ENCODE assay signal across 11 cellular contexts in the genomic region with DNA sequence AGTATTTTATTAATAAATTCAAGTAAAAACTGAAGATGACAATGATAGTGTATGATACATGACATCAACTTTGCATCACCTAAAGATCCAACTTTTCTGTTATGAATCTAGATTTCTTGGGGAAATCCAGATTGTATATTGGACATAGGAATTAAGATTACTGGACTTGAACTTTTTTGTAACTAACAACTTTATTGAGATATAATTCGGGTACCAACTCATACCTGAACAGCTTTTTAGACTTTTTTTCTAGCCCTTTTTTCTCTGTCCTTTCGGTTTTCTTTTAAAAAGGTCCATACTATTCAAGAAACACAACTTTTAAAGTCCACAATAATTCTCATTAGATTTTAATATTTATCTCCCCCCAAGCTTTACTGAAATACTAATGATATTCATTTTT. TPM values are rescaled to one million over a fixed set of nuclear protein-coding genes. Genes with fewer than 3 reads are reported as not detected.
A peak's percentile ranks its signal among the peaks of the same experiment; 100 is the strongest.
DNase-seq lines count a peak whose midpoint lies in the region; ATAC-seq, FAIRE-seq and TF ChIP-seq lines count a peak whose summit lies in the region.
"Had no signal": no experiment of that assay in that cellular context is flagged by ENCODE, and none has a peak within 500 bp of the region (broad histone marks: within the 10 kb centered on the region; RNA-seq: fewer than 3 reads in every experiment).

No MANE protein-coding gene starts in this region.

- TF ChIP-seq CTCF in Caco-2 (IDR thresholded peaks at IDR 0.05; ENCODE audit: insufficient read depth in 1 of 2, low read depth in 1 of 2, low read length in 1 of 2, severe bottlenecking in 1 of 2, unreplicated experiment in 1 of 2) (no peak), H1 (IDR thresholded peaks at IDR 0.05; ENCODE audit: control extremely low read depth in 1 of 3, insufficient read depth in 1 of 3, low read depth in 1 of 3, low read length in 3 of 3) (no peak), neural progenitor cell (IDR thresholded peaks at IDR 0.05) (no peak), spleen (IDR thresholded peaks at IDR 0.05 in 8 of 11, conservative IDR thresholded peaks at IDR 0.05 in 3 of 11) (no peak)

- no peak overlapping the region for H3K27ac Mint-ChIP-seq in Caco-2 (ENCODE audit: unreplicated experiment)
- no peak overlapping the region for H3K27ac Mint-ChIP-seq in neural progenitor cell
- no peak overlapping the region for H3K27ac Mint-ChIP-seq in effector memory CD8-positive, alpha-beta T cell

- H2BK20ac ChIP-seq in H1 (ENCODE audit: low read length): no peak overlapping the region

- no peak for ATAC-seq in HG02610 (IDR thresholded peaks at IDR 0.05; ENCODE audit: unreplicated experiment)
- ATAC-seq in effector memory CD8-positive, alpha-beta T cell (replicated peaks): no peak
- no peak for ATAC-seq in HG03469 (IDR thresholded peaks at IDR 0.05; ENCODE audit: unreplicated experiment)

- no peak overlapping the region for H3K4ac ChIP-seq in H1 (replicated peaks; ENCODE audit: insufficient read length, low read depth, low read length)

- no peak overlapping the region for H4K8ac ChIP-seq in H1 (ENCODE audit: extremely low read depth, insufficient read depth, low read length)

- CTCF ChIA-PET in Caco-2 (lab: Charles Lee): no interaction called here
- CTCF ChIA-PET in H1 (lab: Charles Lee; ENCODE audit: partially characterized antibody): interaction anchor here (1.0 kb wide), 1 partner anchor 147 kb away, joined by 3 read pairs; no protein-coding TSS in a partner anchor

- peaks cover 5% of the 10 kb centered on the region; the same call in 1 of the 2 replicates for H3K23me2 ChIP-seq in H1 (ENCODE audit: low read depth, low read length)

- H3K9ac ChIP-seq in HUES64 (ENCODE audit: low read depth, low read length) (no peak overlapping the region), H1 (replicated peaks in 1 of 4; ENCODE audit: extremely low read depth in 1 of 4, low read depth in 3 of 4, low read length in 3 of 4) (no peak overlapping the region), neural progenitor cell (no peak overlapping the region)

- peaks cover 12% of the 10 kb centered on the region for H3K79me1 ChIP-seq in H1 (ENCODE audit: low read depth, low read length)

- no peaks in the 10 kb centered on the region for H3K9me3 Mint-ChIP-seq in Caco-2 (ENCODE audit: unreplicated experiment)
- H3K9me3 Mint-ChIP-seq in neural progenitor cell: no peaks in the 10 kb centered on the region
- H3K9me3 Mint-ChIP-seq in effector memory CD8-positive, alpha-beta T cell: peaks cover 0 to 2% of the 10 kb centered on the region in 2 donors

- no peak for TF ChIP-seq RAD21 in H1 (IDR thresholded peaks at IDR 0.05 in 1 of 2, conservative IDR thresholded peaks at IDR 0.05 in 1 of 2; ENCODE audit: low read depth in 2 of 2, low read length in 2 of 2)

- DNase-seq in Caco-2: no peak
- DNase-seq in H1 (ENCODE audit: low read depth in 1 of 2, low spot score in 2 of 2): no peak
- no peak for DNase-seq in neural progenitor cell (ENCODE audit: low spot score)
- DNase-seq in effector memory CD8-positive, alpha-beta T cell: no peak
- DNase-seq in spleen: no peak
- DNase-seq: activated T-cell treated with anti-CD3 and anti-CD28 coated beads for 4 hours, DND-41 had no signal

- intact Hi-C loops in Caco-2 (cut with micrococcal nuclease; ENCODE audit: unreplicated experiment): loop anchor here (5.0 kb wide), 1 partner anchor 80 kb away; a partner anchor contains a TSS
- intact Hi-C loops in spleen (cut with DNase I; ENCODE audit: low total_unique reads): no loop called here

- H2BK120ac ChIP-seq in H1 (replicated peaks; ENCODE audit: low read depth, low read length): no peak overlapping the region

- H3K4me2 ChIP-seq in H1 (ENCODE audit: insufficient read depth in 1 of 2, low read depth in 2 of 2, low read length in 2 of 2) (peak overlapping the region; percentile 60 to 73), neural progenitor cell (peak overlapping the region; percentile 92)

- no peak overlapping the region for H3K27ac ChIP-seq in HUES64 (ENCODE audit: low read depth, low read length)
- H3K27ac ChIP-seq in H1 (ENCODE audit: low read depth, low read length): no peak overlapping the region
- no peak overlapping the region for H3K27ac ChIP-seq in neural progenitor cell
- H3K27ac ChIP-seq in spleen: no peak overlapping the region

- no peak for TF ChIP-seq EP300 in H1 (IDR thresholded peaks at IDR 0.05; ENCODE audit: borderline replicate concordance in 1 of 2, low read depth in 2 of 2, low read length in 2 of 2)

- peaks cover 4 to 5% of the 10 kb centered on the region in 2 experiments for H4K20me1 ChIP-seq in H1 (replicated peaks in 1 of 2; ENCODE audit: control insufficient read depth in 1 of 2, insufficient read depth in 2 of 2, low read length in 2 of 2)
- peaks cover 32% of the 10 kb centered on the region for H4K20me1 ChIP-seq in neural progenitor cell (ENCODE audit: low read depth)

- H2BK15ac ChIP-seq in H1 (ENCODE audit: low read length): no peak overlapping the region

- no peak overlapping the region for H3K18ac ChIP-seq in H1 (ENCODE audit: extremely low read depth, low read length)

- H2AFZ ChIP-seq in H1 (ENCODE audit: low read length) (no peak overlapping the region), neural progenitor cell (replicated peaks) (peak overlapping the region; percentile 95)

- peaks cover 4% of the 10 kb centered on the region for H3K4me1 Mint-ChIP-seq in Caco-2 (ENCODE audit: low read depth, unreplicated experiment)
- peaks cover 18% of the 10 kb centered on the region for H3K4me1 Mint-ChIP-seq in neural progenitor cell
- H3K4me1 Mint-ChIP-seq in effector memory CD8-positive, alpha-beta T cell (ENCODE audit: low read depth in 2 of 2): no peaks in the 10 kb centered on the region

- H3K9me3 ChIP-seq in Caco-2 (no peaks in the 10 kb centered on the region), HUES64 (ENCODE audit: insufficient read depth, low read depth, low read length) (no peaks in the 10 kb centered on the region), H1 (ENCODE audit: insufficient read depth in 2 of 2, low read depth in 1 of 2, low read length in 1 of 2) (no peaks in the 10 kb centered on the region), neural progenitor cell (ENCODE audit: low read depth) (no peaks in the 10 kb centered on the region), spleen (no peaks in the 10 kb centered on the region)
- H3K9me3 ChIP-seq: ovary had no signal

- H3K27me3 Mint-ChIP-seq in Caco-2 (ENCODE audit: insufficient read depth, unreplicated experiment) (no peaks in the 10 kb centered on the region), neural progenitor cell (ENCODE audit: insufficient read depth, low read depth) (peaks cover 6% of the 10 kb centered on the region)
- H3K27me3 Mint-ChIP-seq in effector memory CD8-positive, alpha-beta T cell: peaks cover 25 to 34% of the 10 kb centered on the region in 2 donors

- H3K36me3 ChIP-seq in Caco-2 (ENCODE audit: control insufficient read depth, insufficient read depth, low read length): no peaks in the 10 kb centered on the region
- H3K36me3 ChIP-seq in HUES64 (ENCODE audit: insufficient read depth, low read length): no peaks in the 10 kb centered on the region
- no peaks in the 10 kb centered on the region for H3K36me3 ChIP-seq in H1 (ENCODE audit: control insufficient read depth in 2 of 4, insufficient read depth in 4 of 4, low read length in 3 of 4)
- no peaks in the 10 kb centered on the region for H3K36me3 ChIP-seq in neural progenitor cell
- H3K36me3 ChIP-seq in spleen: no peaks in the 10 kb centered on the region
- H3K36me3 ChIP-seq: ovary had no signal

- H2BK12ac ChIP-seq in H1 (ENCODE audit: low read depth, low read length): no peak overlapping the region

- H3K14ac ChIP-seq in H1 (ENCODE audit: insufficient read length): no peak overlapping the region

- H2BK5ac ChIP-seq in H1 (ENCODE audit: low read depth, low read length): no peak overlapping the region

- no peak overlapping the region for H2AK5ac ChIP-seq in H1 (ENCODE audit: low read depth, low read length)

- peaks cover 3% of the 10 kb centered on the region; the same call in 1 of the 2 replicates for H3K4me1 ChIP-seq in Caco-2
- 0 out of 2 replicates have a peak, but pooled peaks cover 11% of the 10 kb centered on the region for H3K4me1 ChIP-seq in HUES64 (ENCODE audit: insufficient read depth, low read length)
- H3K4me1 ChIP-seq in H1 (replicated peaks in 1 of 4; ENCODE audit: control insufficient read depth in 3 of 4, insufficient read depth in 4 of 4, low read length in 3 of 4): peaks cover 0 to 7% (median 4%) of the 10 kb centered on the region in 4 experiments; a peak in 5 of 7 replicates
- H3K4me1 ChIP-seq in neural progenitor cell: peaks cover 18% of the 10 kb centered on the region
- H3K4me1 ChIP-seq in spleen: peaks cover 4 to 39% (median 22%) of the 10 kb centered on the region in 6 donors

- TF ChIP-seq POLR2A in H1 (IDR thresholded peaks at IDR 0.05; ENCODE audit: control extremely low read depth in 1 of 2, low read depth in 2 of 2, low read length in 2 of 2) (no peak), spleen (IDR thresholded peaks at IDR 0.05) (no peak)

- H4K91ac ChIP-seq in H1 (replicated peaks; ENCODE audit: insufficient read length, low read length): no peak overlapping the region

- H3K4me3 Mint-ChIP-seq in Caco-2 (ENCODE audit: unreplicated experiment) (peak overlapping the region; percentile 61), neural progenitor cell (peak overlapping the region; percentile 80)
- H3K4me3 Mint-ChIP-seq in effector memory CD8-positive, alpha-beta T cell: peak overlapping the region in 1 of 2 donors; percentile 60

- H3K79me2 ChIP-seq in H1 (ENCODE audit: control insufficient read depth in 1 of 2, insufficient read depth in 2 of 2, low read length in 2 of 2) (peaks cover 16 to 32% of the 10 kb centered on the region in 2 experiments), neural progenitor cell (ENCODE audit: low read depth) (peaks cover 33% of the 10 kb centered on the region)

- POLR2A ChIA-PET in Caco-2 (lab: Charles Lee) (no interaction called here), H1 (lab: Charles Lee; ENCODE audit: partially characterized antibody) (interaction anchor here (0.6 to 1.5 kb wide), 3 partner anchors 33 to 82 kb away, joined by 3 to 5 read pairs (median 4); a partner anchor contains a TSS)

- H3K23ac ChIP-seq in H1 (ENCODE audit: insufficient read length): no peak overlapping the region

- H3K36me3 Mint-ChIP-seq in Caco-2 (ENCODE audit: insufficient read depth, unreplicated experiment) (no peaks in the 10 kb centered on the region), neural progenitor cell (peaks cover 3% of the 10 kb centered on the region)
- no peaks in the 10 kb centered on the region for H3K36me3 Mint-ChIP-seq in effector memory CD8-positive, alpha-beta T cell (ENCODE audit: insufficient read depth)

- H3K4me3 ChIP-seq in Caco-2 (ENCODE audit: low read depth, low read length): no peak overlapping the region
- peak overlapping the region; percentile 67 for H3K4me3 ChIP-seq in HUES64 (ENCODE audit: low read length)
- peak overlapping the region in 2 of 4 experiments; percentile 64 to 75; a peak in 6 of 8 replicates for H3K4me3 ChIP-seq in H1 (ENCODE audit: extremely low read depth in 1 of 4, insufficient read depth in 2 of 4, low read depth in 3 of 4, low read length in 4 of 4)
- H3K4me3 ChIP-seq in neural progenitor cell: peak overlapping the region; percentile 77
- peak overlapping the region in 1 of 8 donors; percentile 90 for H3K4me3 ChIP-seq in spleen

- no peak overlapping the region for H4K5ac ChIP-seq in H1 (ENCODE audit: insufficient read length, low read depth, low read length)

- no peak for FAIRE-seq in H1 (lab: Jason Lieb, UNC)

- peaks cover 5% of the 10 kb centered on the region for H3F3A ChIP-seq in neural progenitor cell (ENCODE audit: low read depth)

- H3K56ac ChIP-seq in H1 (replicated peaks; ENCODE audit: insufficient read length, low read depth, low read length): no peak overlapping the region

- TSS peak; percentile 73 for BruUV-seq in Caco-2 (replicated peaks; lab: Mats Ljungman, UMichigan)

- WGBS in HUES64: 88% methylated on average over 2 of the region's 2 CpGs
- 98% methylated on average over 2 of the region's 2 CpGs; no CpG with 5 or more reads in 1 of the 2 experiments for WGBS in H1 (ENCODE audit: extremely low coverage in 1 of 2, insufficient coverage in 1 of 2, insufficient read length in 1 of 2, insufficient replicate concordance in 2 of 2, low coverage in 1 of 2, low lambda C conversion rate in 2 of 2, missing lambda C conversion rate in 1 of 2), 2 experiments
- WGBS in spleen, 5 donors: 90 to 95% (median 93%) methylated on average over 2 of the region's 2 CpGs

- H3K27me3 ChIP-seq in Caco-2 (replicated peaks; ENCODE audit: control insufficient read depth, insufficient read depth, low read length) (no peaks in the 10 kb centered on the region), HUES64 (ENCODE audit: insufficient read depth, low read length) (peaks cover 12% of the 10 kb centered on the region), H1 (replicated peaks in 1 of 4; ENCODE audit: control insufficient read depth in 3 of 4, extremely low read depth in 1 of 4, insufficient read depth in 3 of 4, low read length in 3 of 4) (no peaks in the 10 kb centered on the region), neural progenitor cell (no peaks in the 10 kb centered on the region), spleen (replicated peaks in 1 of 7) (peaks cover 0 to 29% (median 0%) of the 10 kb centered on the region in 7 donors)
- H3K27me3 ChIP-seq: ovary had no signal

RNA-seq across cellular contexts. Expression of a gene that starts 1.1 kb away (rescaled TPM):
- total RNA-seq in Caco-2 (2022) (19.0 and 23.2 TPM in 2 replicates), neural progenitor cell (ENCODE audit: low replicate concordance) (30.3 and 45.1 TPM in 2 replicates), spleen (10 to 100 TPM in 2 of 7 donors, 1 to 10 TPM in 5; 6.6 to 11.5 (median 8.6) TPM)
- 12.1 TPM for polyA plus RNA-seq in HUES64 (2013, experiment 1 of 2)
- polyA plus RNA-seq in HUES64 (2013, experiment 2 of 2): 13.2 TPM
- 20.7 and 22.9 TPM in 2 replicates for total RNA-seq in H1 (2021; fragmentation: NEBNext Ultra II Directional; extraction: Animal tissue kit (Norgen Biotek cat#: 25700))
- polyA plus RNA-seq in H1 (2011; rRNA removed) (7.3 and 9.1 TPM in 2 replicates), spleen (1 to 10 TPM; 1.3 to 2.1 (median 1.6) TPM)
- 10.8 TPM for polyA plus RNA-seq in H1 (2011; cell fraction: cytosol; rRNA removed)
- polyA plus RNA-seq in H1 (2011; cell fraction: nucleus; rRNA removed): 13.3 TPM
- polyA plus RNA-seq in H1 (2012, experiment 1 of 2): 10.0 to 16.1 TPM (median 13.1 TPM) in 4 replicates
- polyA plus RNA-seq in H1 (2012, experiment 2 of 2): 1.8 TPM
- 8.8 TPM for polyA plus RNA-seq in H1 (2013, experiment 1 of 2)
- polyA plus RNA-seq in H1 (2013, experiment 2 of 2): 9.1 TPM
- 40.6 and 42.7 TPM in 2 replicates for polyA minus RNA-seq in H1 (2011; rRNA and poly(A)+ RNA removed)
- polyA minus RNA-seq in H1 (2011; cell fraction: cytosol; rRNA and poly(A)+ RNA removed): 14.1 TPM
- polyA minus RNA-seq in H1 (2011; cell fraction: nucleus; rRNA and poly(A)+ RNA removed): 29.5 TPM
